In genomic region chr1:21649315-21649714, GRCh38 we compare ENCODE assay signal across 17 cellular contexts. TPM values are rescaled to one million over a fixed set of nuclear protein-coding genes. Genes with fewer than 3 reads are reported as not detected.
DNase-seq lines count a peak whose midpoint lies in the region; ATAC-seq, FAIRE-seq and TF ChIP-seq lines count a peak whose summit lies in the region.
"Had no signal": no experiment of that assay in that cellular context is flagged by ENCODE, and none has a peak within 500 bp of the region (broad histone marks: within the 10 kb centered on the region; RNA-seq: fewer than 3 reads in every experiment).

No MANE protein-coding gene starts in this region.

- H3K27me3 Mint-ChIP-seq in CD4-positive, alpha-beta T cell = peaks cover 13% of the 10 kb centered on the region

- DNase-seq in A673 (ENCODE audit: low spot score) = no peak
- DNase-seq in CD4-positive, alpha-beta T cell = no peak
- DNase-seq in K562 (ENCODE audit: extremely low read depth in 1 of 4, low spot score in 3 of 4) = no peak
- no peak for DNase-seq in stimulated activated effector memory CD8-positive, alpha-beta T cell treated with anti-CD3 and anti-CD28 coated beads, Interleukin-12 subunit alpha, Interleukin-12 subunit beta, amount 100 ng/mL, for 72 hours (ENCODE audit: low spot score in 2 of 2)
- DNase-seq in WERI-Rb-1 = no peak
- DNase-seq in T-helper 9 cell = no peak
- no peak for DNase-seq in heart right ventricle
- DNase-seq: Caco-2; CD8-positive, alpha-beta memory T cell; DND-41; GDM1; GOT3; H9 had no signal

- no peaks in the 10 kb centered on the region for H3K36me3 Mint-ChIP-seq in CD4-positive, alpha-beta T cell (ENCODE audit: low read depth)
- H3K36me3 Mint-ChIP-seq in stimulated activated effector memory CD8-positive, alpha-beta T cell treated with anti-CD3 and anti-CD28 coated beads, Interleukin-12 subunit alpha, Interleukin-12 subunit beta, amount 100 ng/mL, for 72 hours = no peaks in the 10 kb centered on the region
- H3K36me3 Mint-ChIP-seq: CD8-positive, alpha-beta memory T cell had no signal

- peaks cover 7% of the 10 kb centered on the region for H3K9me1 ChIP-seq in K562 (ENCODE audit: control insufficient read depth, insufficient read depth, low read length)

- intact Hi-C loops in A673 (cut with micrococcal nuclease; ENCODE audit: unreplicated experiment) (no loop called here), K562 (cut with micrococcal nuclease) (no loop called here), heart right ventricle (cut with DNase I) (loop anchor here in 1 of 10 donors (10.0 kb wide), 1 partner anchor 135 kb away; no protein-coding TSS in a partner anchor)
- intact Hi-C loops in CD4-positive, alpha-beta T cell (cut with DNase I, micrococcal nuclease) = no loop called here

- TF ChIP-seq CTCF in A673 (conservative IDR thresholded peaks at IDR 0.05; ENCODE audit: low read depth, low read length) (no peak), K562 (IDR thresholded peaks at IDR 0.05 in 2 of 3, conservative IDR thresholded peaks at IDR 0.05 in 1 of 3; ENCODE audit: insufficient read depth in 2 of 3, low read depth in 1 of 3, low read length in 3 of 3) (no peak), WERI-Rb-1 (IDR thresholded peaks at IDR 0.05; ENCODE audit: low read depth, low read length) (no peak), heart right ventricle (IDR thresholded peaks at IDR 0.05) (no peak)
- TF ChIP-seq CTCF in CD4-positive, alpha-beta T cell (IDR thresholded peaks at IDR 0.05) = no peak

- peak overlapping the region; percentile 37 for H3K27ac ChIP-seq in A673 (ENCODE audit: low read depth, low read length, poor library complexity, severe bottlenecking)
- no peak overlapping the region for H3K27ac ChIP-seq in CD4-positive, alpha-beta T cell (ENCODE audit: low read depth, low read length)
- no peak overlapping the region for H3K27ac ChIP-seq in K562 (ENCODE audit: extremely low read depth, low read depth, low read length)
- no peak overlapping the region for H3K27ac ChIP-seq in WERI-Rb-1
- H3K27ac ChIP-seq in heart right ventricle = no peak overlapping the region

- H3K4me1 Mint-ChIP-seq in CD4-positive, alpha-beta T cell (ENCODE audit: low read depth) = peaks cover 17% of the 10 kb centered on the region
- peaks cover 17% of the 10 kb centered on the region for H3K4me1 Mint-ChIP-seq in stimulated activated effector memory CD8-positive, alpha-beta T cell treated with anti-CD3 and anti-CD28 coated beads, Interleukin-12 subunit alpha, Interleukin-12 subunit beta, amount 100 ng/mL, for 72 hours

- H3K36me3 ChIP-seq in A673 (ENCODE audit: insufficient read depth, low read length, poor library complexity, severe bottlenecking) (no peaks in the 10 kb centered on the region), K562 (ENCODE audit: control insufficient read depth, insufficient read depth, low read length) (peaks cover 16% of the 10 kb centered on the region; the same call in 2 of the 3 replicates), WERI-Rb-1 (peaks cover 6% of the 10 kb centered on the region), heart right ventricle (no peaks in the 10 kb centered on the region)

- no peaks in the 10 kb centered on the region for H3K9me3 Mint-ChIP-seq in CD4-positive, alpha-beta T cell
- H3K9me3 Mint-ChIP-seq in stimulated activated effector memory CD8-positive, alpha-beta T cell treated with anti-CD3 and anti-CD28 coated beads, Interleukin-12 subunit alpha, Interleukin-12 subunit beta, amount 100 ng/mL, for 72 hours = no peaks in the 10 kb centered on the region
- H3K9me3 Mint-ChIP-seq: CD8-positive, alpha-beta memory T cell; H9 had no signal

- TF ChIP-seq POLR2A in K562 (conservative IDR thresholded peaks at IDR 0.05) = no peak

- CTCF ChIA-PET in A673 (lab: Charles Lee) = no interaction called here
- CTCF ChIA-PET in CD4-positive, alpha-beta T cell (lab: Charles Lee) = no interaction called here
- CTCF ChIA-PET in K562 (lab: Yijun Ruan, JAX; ENCODE audit: low intra/inter-chr PET ratio) = no interaction called here

- H3K79me2 ChIP-seq in K562 (ENCODE audit: control insufficient read depth, insufficient read depth, low read length) = peaks cover 14% of the 10 kb centered on the region

- no peak for TF ChIP-seq RAD21 in K562 (CRISPR knock-in tag; conservative IDR thresholded peaks at IDR 0.05 in 1 of 2, IDR thresholded peaks at IDR 0.05 in 1 of 2)

- POLR2A ChIA-PET in A673 (lab: Charles Lee; ENCODE audit: low non-redundant PET) = no interaction called here
- POLR2A ChIA-PET in CD4-positive, alpha-beta T cell (lab: Charles Lee) = no interaction called here
- POLR2A ChIA-PET in K562 (lab: Yijun Ruan, JAX) = interaction anchor here (0.6 to 0.7 kb wide), 2 partner anchors 406 to 1589 kb away, joined by 4 to 6 read pairs; no protein-coding TSS in a partner anchor

- in situ Hi-C loops in K562 (cut with MboI) = no loop called here

- no peak for ATAC-seq in CD4-positive, alpha-beta T cell (ENCODE audit: poor library complexity)
- ATAC-seq in K562 (no peak), heart right ventricle (no peak)
- ATAC-seq in stimulated activated effector memory CD8-positive, alpha-beta T cell treated with anti-CD3 and anti-CD28 coated beads, Interleukin-12 subunit alpha, Interleukin-12 subunit beta, amount 100 ng/mL, for 72 hours = no peak

- TSS peak; percentile 14 for BruUV-seq in A673 (replicated peaks; lab: Mats Ljungman, UMichigan)
- no TSS peak for BruUV-seq in K562 (replicated peaks; lab: Mats Ljungman, UMichigan)

- no peak overlapping the region for H3K4me2 ChIP-seq in K562 (ENCODE audit: insufficient read depth, low read length)

- H3K4me1 ChIP-seq in A673 (ENCODE audit: insufficient read depth, low read length, poor library complexity, severe bottlenecking) = peaks cover 66% of the 10 kb centered on the region
- H3K4me1 ChIP-seq in K562 (replicated peaks in 1 of 2; ENCODE audit: control insufficient read depth in 2 of 2, insufficient read depth in 2 of 2, low read length in 2 of 2) = peaks cover 26 to 54% of the 10 kb centered on the region in 2 experiments; a peak in 4 of 5 replicates
- peaks cover 6 to 8% (median 7%) of the 10 kb centered on the region in 9 donors for H3K4me1 ChIP-seq in heart right ventricle

- H3K9ac ChIP-seq in K562 (ENCODE audit: insufficient read depth in 1 of 2, low read depth in 2 of 2, low read length in 2 of 2) = peak overlapping the region in 1 of 2 experiments; percentile 64; a peak in 1 of 4 replicates

- peaks cover 44% of the 10 kb centered on the region for H4K20me1 ChIP-seq in K562 (replicated peaks; ENCODE audit: control insufficient read depth, insufficient read depth, low read length)

- 34% methylated on average over 2 of the region's 2 CpGs for WGBS in K562 (ENCODE audit: insufficient coverage, low coverage, missing lambda C conversion rate)
- 65 to 69% methylated on average over 2 of the region's 2 CpGs for WGBS in heart right ventricle, 2 donors

- H3K4me3 ChIP-seq in A673 (ENCODE audit: low read depth, low read length, poor library complexity, severe bottlenecking) (no peak overlapping the region), K562 (no peak overlapping the region), WERI-Rb-1 (ENCODE audit: low read depth, low read length) (no peak overlapping the region), heart right ventricle (no peak overlapping the region)

- peak overlapping the region; percentile 38 for H3K4me3 Mint-ChIP-seq in CD4-positive, alpha-beta T cell
- H3K4me3 Mint-ChIP-seq in stimulated activated effector memory CD8-positive, alpha-beta T cell treated with anti-CD3 and anti-CD28 coated beads, Interleukin-12 subunit alpha, Interleukin-12 subunit beta, amount 100 ng/mL, for 72 hours = no peak overlapping the region
- H3K4me3 Mint-ChIP-seq: CD14-positive monocyte had no signal

- no peak for TF ChIP-seq EP300 in K562 (IDR thresholded peaks at IDR 0.05; ENCODE audit: low read length)

- FAIRE-seq in K562 (lab: Jason Lieb, UNC) = peak; percentile 26
- FAIRE-seq: A204.1, GM12892, HTR-8/SVneo had no signal

- H3K9me3 ChIP-seq in A673 (ENCODE audit: low read depth, low read length, poor library complexity, severe bottlenecking) = no peaks in the 10 kb centered on the region
- H3K9me3 ChIP-seq in CD4-positive, alpha-beta T cell (ENCODE audit: control insufficient read depth, low read length) = no peaks in the 10 kb centered on the region
- no peaks in the 10 kb centered on the region for H3K9me3 ChIP-seq in K562 (replicated peaks; ENCODE audit: control insufficient read depth, insufficient read depth, low read depth, low read length)
- H3K9me3 ChIP-seq in WERI-Rb-1 (ENCODE audit: severe bottlenecking) = no peaks in the 10 kb centered on the region
- no peaks in the 10 kb centered on the region for H3K9me3 ChIP-seq in heart right ventricle
- H3K9me3 ChIP-seq: Caco-2 had no signal

- no peak overlapping the region for H2AFZ ChIP-seq in K562 (ENCODE audit: low read depth, low read length)

- H3K27ac Mint-ChIP-seq in CD4-positive, alpha-beta T cell = no peak overlapping the region
- peak overlapping the region; percentile 59 for H3K27ac Mint-ChIP-seq in stimulated activated effector memory CD8-positive, alpha-beta T cell treated with anti-CD3 and anti-CD28 coated beads, Interleukin-12 subunit alpha, Interleukin-12 subunit beta, amount 100 ng/mL, for 72 hours
- H3K27ac Mint-ChIP-seq: CD14-positive monocyte; CD8-positive, alpha-beta memory T cell; H9 had no signal

- H3K27me3 ChIP-seq in A673 (replicated peaks; ENCODE audit: insufficient read depth, low read depth, low read length, poor library complexity) (no peaks in the 10 kb centered on the region), K562 (ENCODE audit: control insufficient read depth in 2 of 2, insufficient read depth in 2 of 2, low read length in 2 of 2) (no peaks in the 10 kb centered on the region; a peak in 1 of 5 replicates), WERI-Rb-1 (ENCODE audit: insufficient read depth, low read depth, severe bottlenecking) (no peaks in the 10 kb centered on the region), heart right ventricle (peaks cover 0 to 50% (median 14%) of the 10 kb centered on the region in 7 donors)
- peaks cover 23% of the 10 kb centered on the region for H3K27me3 ChIP-seq in CD4-positive, alpha-beta T cell (ENCODE audit: control insufficient read depth, insufficient read depth, low read length)

RNA-seq across cellular contexts. Expression of gene RAP1GAP, which starts 19.8 kb away (rescaled TPM):
- 37.7 and 40.3 TPM in 2 replicates for total RNA-seq in A673 (2021)
- total RNA-seq in CD4-positive, alpha-beta T cell = under 1 TPM; 0.20 to 0.44 TPM
- 41.9 and 97.0 TPM in 2 replicates for total RNA-seq in K562 (2011; cell fraction: chromatin; rRNA removed; ENCODE audit: low replicate concordance)
- 41.8 and 44.9 TPM in 2 replicates for total RNA-seq in K562 (2011; cell fraction: nucleolus; rRNA removed)
- 34.0 and 35.7 TPM in 2 replicates for total RNA-seq in K562 (2011; cell fraction: nucleoplasm; rRNA removed)
- total RNA-seq in K562 (2014; rRNA removed) = 19.2 and 28.0 TPM in 2 replicates
- total RNA-seq in K562 (2014; rRNA removed; fragmentation: Illumina TruSeq; extraction: Trizol) = 7.0 and 7.3 TPM in 2 replicates
- 9.5 and 9.7 TPM in 2 replicates for total RNA-seq in K562 (2015; rRNA removed; fragmentation: Illumina TruSeq; extraction: Trizol)
- 30.2 and 31.0 TPM in 2 replicates for total RNA-seq in K562 (2021)
- 30.2 and 36.0 TPM in 2 replicates for polyA plus RNA-seq in K562 (2011; rRNA removed)
- polyA plus RNA-seq in K562 (2011; cell fraction: cytosol; rRNA removed) = 27.3 and 36.3 TPM in 2 replicates
- 68.0 and 110 TPM in 2 replicates for polyA plus RNA-seq in K562 (2011; cell fraction: nucleus; rRNA removed)
- 23.3 and 41.5 TPM in 2 replicates for polyA plus RNA-seq in K562 (2012)
- polyA plus RNA-seq in K562 (2014; fragmentation: Illumina TruSeq; extraction: Trizol) = 23.5 and 26.5 TPM in 2 replicates
- polyA plus RNA-seq in K562 (2014; fragmentation: Nextera tagmentation; extraction: Ambion mirVana) = under 1 TPM; 0.29 to 0.51 TPM
- polyA plus RNA-seq in K562 (2014; rRNA removed) = 21.7 and 22.3 TPM in 2 replicates
- 25.4 and 27.5 TPM in 2 replicates for polyA minus RNA-seq in K562 (2011; rRNA and poly(A)+ RNA removed)
- 22.4 and 26.1 TPM in 2 replicates for polyA minus RNA-seq in K562 (2011; cell fraction: cytosol; rRNA and poly(A)+ RNA removed)
- 26.9 and 27.0 TPM in 2 replicates for polyA minus RNA-seq in K562 (2011; cell fraction: nucleus; rRNA and poly(A)+ RNA removed)
- total RNA-seq in heart right ventricle = 1 to 10 TPM; 2.3 to 5.6 (median 4.0) TPM
- 1 to 10 TPM in 1 of 2 donors, under 1 TPM in 1; 0.42 to 5.9 TPM for polyA plus RNA-seq in heart right ventricle
- polyA plus RNA-seq: CD14-positive monocyte; CD8-positive, alpha-beta memory T cell had no signal
